In genomic region chr14:97022741-97023140, GRCh38 we compare ENCODE assay signal across 27 cellular contexts.
"Had no signal": no experiment of that assay in that cellular context is flagged by ENCODE, and none has a peak within 500 bp of the region (broad histone marks: within the 10 kb centered on the region; RNA-seq: fewer than 3 reads in every experiment).

No MANE protein-coding gene starts in this region.

- H3K36me3 ChIP-seq: left lung, lower lobe of right lung, ovary, right atrium auricular region, right lobe of liver, suprapubic skin, thoracic aorta, tibial artery, upper lobe of right lung had no signal

- H3K4me1 Mint-ChIP-seq: mesothelial cell of epicardium had no signal

- H3K4me3 Mint-ChIP-seq: mesothelial cell of epicardium; natural killer cell treated with Interleukin-12 subunit alpha and Interleukin-12 subunit beta and Interleukin-15 and Interleukin-18, amount 100 ng/mL, for 72 hours; stimulated activated naive B cell treated with anti-CD40 and anti-IgM and Interleukin-4, amounts not matched to agents 10 μg/mL and 1 μg/mL and 100 μg/mL, for 72 hours; stimulated activated naive CD8-positive, alpha-beta T cell treated with anti-CD3 and anti-CD28 coated beads, Interleukin-15, Interleukin-2, amounts not matched to agents 100 ng/mL and 50 ng/mL, for 24 hours had no signal

- H3K9me3 ChIP-seq: lower lobe of right lung, ovary, right lobe of liver, thoracic aorta, tibial artery, upper lobe of right lung had no signal

- FAIRE-seq: kidney, urothelium cell line had no signal

- H3K36me3 Mint-ChIP-seq: mesothelial cell of epicardium; naive thymus-derived CD4-positive, alpha-beta T cell; natural killer cell treated with Interleukin-12 subunit alpha and Interleukin-12 subunit beta and Interleukin-15 and Interleukin-18, amount 100 ng/mL, for 72 hours; stimulated activated naive B cell treated with anti-CD40 and anti-IgM and Interleukin-4, amounts not matched to agents 10 μg/mL and 1 μg/mL and 100 μg/mL, for 72 hours had no signal

- H3K4me3 ChIP-seq: left lung, lower lobe of right lung, ovary, right atrium auricular region, right lobe of liver, smooth muscle cell, suprapubic skin, thoracic aorta, tibial artery, upper lobe of right lung had no signal

- H3K27ac Mint-ChIP-seq: mesothelial cell of epicardium; natural killer cell treated with Interleukin-12 subunit alpha and Interleukin-12 subunit beta and Interleukin-15 and Interleukin-18, amount 100 ng/mL, for 72 hours; progenitor cell of endocrine pancreas; stimulated activated naive B cell treated with anti-CD40 and anti-IgM and Interleukin-4, amounts not matched to agents 10 μg/mL and 1 μg/mL and 100 μg/mL, for 72 hours; stimulated activated naive CD8-positive, alpha-beta T cell treated with anti-CD3 and anti-CD28 coated beads, Interleukin-15, Interleukin-2, amounts not matched to agents 100 ng/mL and 50 ng/mL, for 24 hours had no signal

- H3K27me3 ChIP-seq: ovary, right atrium auricular region, right lobe of liver had no signal

- ATAC-seq: left colon; left lung; lower lobe of right lung; naive thymus-derived CD4-positive, alpha-beta T cell; natural killer cell treated with Interleukin-12 subunit alpha and Interleukin-12 subunit beta and Interleukin-15 and Interleukin-18, amount 100 ng/mL, for 72 hours; right lobe of liver; stimulated activated naive B cell treated with anti-CD40 and anti-IgM and Interleukin-4, amounts not matched to agents 10 μg/mL and 1 μg/mL and 100 μg/mL, for 72 hours; upper lobe of right lung had no signal

- H3K4me1 ChIP-seq: left lung, lower lobe of right lung, right atrium auricular region, right lobe of liver, suprapubic skin, tibial artery, upper lobe of right lung had no signal

- H3K27ac ChIP-seq: left lung, lower lobe of right lung, ovary, right atrium auricular region, right lobe of liver, suprapubic skin, thoracic aorta, tibial artery, upper lobe of right lung had no signal

- DNase-seq: hippocampal formation; kidney; left colon; left lung; lower lobe of right lung; mammary epithelial cell; mesenchymal stem cell; naive thymus-derived CD4-positive, alpha-beta T cell; ovary; right lobe of liver; stimulated activated CD4-positive, alpha-beta T cell treated with anti-CD3 and anti-CD28 coated beads, Interleukin-1b, Interleukin-23, amount 100 ng/mL, for 48 hours; stimulated activated CD4-positive, alpha-beta T cell treated with anti-CD3 and anti-CD28 coated beads, Interleukin-2, amount 100 ng/mL, for 48 hours; stimulated activated CD4-positive, alpha-beta T cell treated with anti-CD3 and anti-CD28 coated beads, Interleukin-4, amount 100 ng/mL, for 4 hours; stimulated activated CD8-positive, alpha-beta memory T cell treated with anti-CD3 and anti-CD28 coated beads, Interleukin-4, amount 100 ng/mL, for 48 hours; stimulated activated naive B cell treated with anti-CD40 and anti-IgM and Interleukin-4, amounts not matched to agents 10 μg/mL and 1 μg/mL and 100 μg/mL, for 72 hours; tibial artery; trophoblast cell; upper lobe of right lung had no signal

- H3K4me2 ChIP-seq: smooth muscle cell had no signal

- H3K9me3 Mint-ChIP-seq: natural killer cell treated with Interleukin-12 subunit alpha and Interleukin-12 subunit beta and Interleukin-15 and Interleukin-18, amount 100 ng/mL, for 72 hours; stimulated activated naive B cell treated with anti-CD40 and anti-IgM and Interleukin-4, amounts not matched to agents 10 μg/mL and 1 μg/mL and 100 μg/mL, for 72 hours; stimulated activated naive CD8-positive, alpha-beta T cell treated with anti-CD3 and anti-CD28 coated beads, Interleukin-15, Interleukin-2, amounts not matched to agents 100 ng/mL and 50 ng/mL, for 24 hours had no signal
